Comparison of ENCODE assay signal across 13 cellular contexts in the genomic region with DNA sequence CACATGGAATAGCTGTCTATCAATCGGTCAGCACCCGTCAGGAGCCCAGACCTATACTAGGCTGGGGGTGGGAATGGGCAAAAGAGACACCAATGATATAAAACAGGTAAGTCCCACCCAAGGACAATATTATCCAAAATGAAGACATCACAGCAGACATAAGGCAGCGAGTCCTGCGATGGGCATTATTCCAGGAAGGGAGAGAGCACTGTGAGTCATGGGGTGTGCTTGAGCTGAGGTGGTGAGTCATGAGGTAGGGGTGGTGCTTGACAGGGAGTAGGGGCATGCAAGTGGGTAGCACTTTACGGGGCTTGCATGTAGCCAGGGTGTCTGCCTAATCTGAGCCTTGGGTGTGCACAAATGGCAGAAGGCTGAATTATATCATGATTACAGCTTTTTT.
DNase-seq lines count a peak whose midpoint lies in the region; ATAC-seq, FAIRE-seq and TF ChIP-seq lines count a peak whose summit lies in the region.
"Had no signal": no experiment of that assay in that cellular context is flagged by ENCODE, and none has a peak within 500 bp of the region (broad histone marks: within the 10 kb centered on the region; RNA-seq: fewer than 3 reads in every experiment).

No MANE protein-coding gene starts in this region.

- TF ChIP-seq CTCF in epithelial cell of proximal tubule (conservative IDR thresholded peaks at IDR 0.05; ENCODE audit: low read depth, low read length) (no peak), retinal pigment epithelial cell (conservative IDR thresholded peaks at IDR 0.05; ENCODE audit: low read depth, low read length) (no peak), endothelial cell (IDR thresholded peaks at IDR 0.05; ENCODE audit: unreplicated experiment) (no peak)

- H3K4me3 Mint-ChIP-seq in endothelial cell (ENCODE audit: unreplicated experiment), result no peak overlapping the region

- peaks cover 5% of the 10 kb centered on the region for H3K27me3 Mint-ChIP-seq in endothelial cell (ENCODE audit: unreplicated experiment)

- H3K36me3 Mint-ChIP-seq in endothelial cell (ENCODE audit: low read depth, unreplicated experiment), result peaks cover 3% of the 10 kb centered on the region

- peak; percentile 19 for DNase-seq in DMS79 treated with DMSO at 0.1 percent for 48 hours (lab: John Stamatoyannopoulos, UW)
- DNase-seq in DMS79 (lab: John Stamatoyannopoulos, UW), result no peak
- peak; percentile 68 for DNase-seq in RCC 7860 (ENCODE audit: low spot score)
- peak; percentile 15 for DNase-seq in epithelial cell of proximal tubule (ENCODE audit: low read depth)
- DNase-seq in retinal pigment epithelial cell (ENCODE audit: low read depth), result peak; percentile 8
- DNase-seq in endothelial cell (ENCODE audit: low spot score), result no peak
- DNase-seq: 8988T, amniotic stem cell, NCI-H187, substantia nigra had no signal

- H3K4me3 ChIP-seq in epithelial cell of proximal tubule (ENCODE audit: low read depth, low read length), result no peak overlapping the region
- no peak overlapping the region for H3K4me3 ChIP-seq in retinal pigment epithelial cell (ENCODE audit: low read length)

- peak; percentile 71 for FAIRE-seq in RCC 7860 (lab: Jason Lieb, UNC)
- FAIRE-seq: endometrium had no signal

- H3K27ac Mint-ChIP-seq in endothelial cell (ENCODE audit: unreplicated experiment), result no peak overlapping the region

- ATAC-seq in GM19023 (IDR thresholded peaks at IDR 0.05; ENCODE audit: unreplicated experiment) (no peak), GM18873 (IDR thresholded peaks at IDR 0.05; ENCODE audit: low FRiP score, unreplicated experiment) (no peak)

- peaks cover 6% of the 10 kb centered on the region for H3K4me1 Mint-ChIP-seq in endothelial cell (ENCODE audit: unreplicated experiment)

- H3K9me3 Mint-ChIP-seq in endothelial cell (ENCODE audit: unreplicated experiment), result no peaks in the 10 kb centered on the region

Comparison
In these comparisons a context has a peak if more than half of its experiments do, and no peak if none do; other contexts are left out.
1. DNase-seq: peak in DMS79 treated with DMSO at 0.1 percent for 48 hours (single experiment), RCC 7860 (single experiment), epithelial cell of proximal tubule (single experiment) and retinal pigment epithelial cell (single experiment); none in DMS79 (single experiment) and endothelial cell (single experiment).